9 cellular contexts compared by ENCODE assay signal in the genomic region with DNA sequence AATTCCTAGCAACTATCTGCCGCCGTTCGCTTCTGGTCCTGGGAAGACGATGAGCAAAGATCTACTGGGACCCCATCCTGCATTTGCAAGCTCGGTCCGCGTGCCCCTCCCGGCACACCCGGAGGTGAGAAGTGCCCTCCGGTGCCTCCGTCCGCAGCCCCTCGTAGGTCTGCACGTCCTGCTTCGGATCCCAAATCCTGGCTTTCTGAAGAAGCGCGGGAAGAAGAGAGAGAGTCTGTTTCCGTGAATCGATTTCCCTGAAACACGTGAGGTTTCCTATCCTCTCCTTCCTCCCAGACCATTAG. TPM values are rescaled to one million over a fixed set of nuclear protein-coding genes. Genes with fewer than 3 reads are reported as not detected.
A peak's percentile ranks its signal among the peaks of the same experiment; 100 is the strongest.
DNase-seq lines count a peak whose midpoint lies in the region; ATAC-seq and TF ChIP-seq lines count a peak whose summit lies in the region.
"Had no signal": no experiment of that assay in that cellular context is flagged by ENCODE, and none has a peak within 500 bp of the region (broad histone marks: within the 10 kb centered on the region; RNA-seq: fewer than 3 reads in every experiment).

No MANE protein-coding gene starts in this region.

- H3K9ac ChIP-seq in mesenchymal stem cell (ENCODE audit: low read length), result peak overlapping the region; percentile 88

- intact Hi-C loops in breast epithelium (cut with DNase I; ENCODE audit: low total_unique reads), result no loop called here

- no peaks in the 10 kb centered on the region for H3K79me1 ChIP-seq in mesenchymal stem cell (replicated peaks; ENCODE audit: low read length, poor library complexity, severe bottlenecking)

- no peak overlapping the region for H2AFZ ChIP-seq in mesenchymal stem cell (ENCODE audit: low read depth, low read length)

- ATAC-seq in activated T-cell treated with anti-CD3 and anti-CD28 coated beads, Interleukin-2, amount 50 U/mL, for 72 hours (replicated peaks in 1 of 2), result no peak
- no peak for ATAC-seq in GM18909 (IDR thresholded peaks at IDR 0.05; ENCODE audit: poor library complexity, unreplicated experiment)

- no peak overlapping the region for H2BK15ac ChIP-seq in mesenchymal stem cell (ENCODE audit: low read depth, poor library complexity, severe bottlenecking)

- H2BK12ac ChIP-seq in mesenchymal stem cell (ENCODE audit: low read length in 2 of 2), result peak overlapping the region in 1 of 2 experiments; percentile 8

- H4K91ac ChIP-seq in mesenchymal stem cell (ENCODE audit: low read length), result no peak overlapping the region

- peaks cover 0 to 13% of the 10 kb centered on the region in 2 donors for H3K27me3 ChIP-seq in breast epithelium
- H3K27me3 ChIP-seq in mesenchymal stem cell (ENCODE audit: control insufficient read depth in 1 of 2, insufficient read depth in 1 of 2, low read length in 2 of 2), result peaks cover 0 to 23% of the 10 kb centered on the region in 2 experiments

- no peak overlapping the region for H2BK120ac ChIP-seq in mesenchymal stem cell (ENCODE audit: low read depth, low read length)

- no peak overlapping the region for H2BK5ac ChIP-seq in mesenchymal stem cell (ENCODE audit: low read depth, low read length, poor library complexity, severe bottlenecking)

- peak overlapping the region; percentile 1 to 16 for H3K18ac ChIP-seq in mesenchymal stem cell (ENCODE audit: low read depth in 1 of 2, low read length in 2 of 2)

- TF ChIP-seq POLR2A in breast epithelium (IDR thresholded peaks at IDR 0.05), result no peak

- H3K27ac Mint-ChIP-seq in activated T-cell treated with anti-CD3 and anti-CD28 coated beads, Interleukin-2, amount 50 U/mL, for 72 hours, result no peak overlapping the region
- H3K27ac Mint-ChIP-seq in type B pancreatic cell, result no peak overlapping the region

- H3K14ac ChIP-seq in mesenchymal stem cell (ENCODE audit: low read length in 2 of 2), result peak overlapping the region in 1 of 2 experiments; percentile 4

- H2AK5ac ChIP-seq in mesenchymal stem cell (ENCODE audit: low read length, severe bottlenecking), result no peak overlapping the region

- no peaks in the 10 kb centered on the region for H3K9me3 Mint-ChIP-seq in activated T-cell treated with anti-CD3 and anti-CD28 coated beads, Interleukin-2, amount 50 U/mL, for 72 hours
- H3K9me3 Mint-ChIP-seq in type B pancreatic cell, result no peaks in the 10 kb centered on the region

- H3K27me3 Mint-ChIP-seq in activated T-cell treated with anti-CD3 and anti-CD28 coated beads, Interleukin-2, amount 50 U/mL, for 72 hours (ENCODE audit: low read depth), result peaks cover 61% of the 10 kb centered on the region
- peaks cover 94% of the 10 kb centered on the region for H3K27me3 Mint-ChIP-seq in type B pancreatic cell

- peak overlapping the region; percentile 97 for H3K4me2 ChIP-seq in mesenchymal stem cell (ENCODE audit: low read length, poor library complexity, severe bottlenecking)

- 17% methylated on average over 20 of the region's 20 CpGs for WGBS in mesenchymal stem cell

- H4K8ac ChIP-seq in mesenchymal stem cell (ENCODE audit: low read length), result peak overlapping the region; percentile 90

- no peaks in the 10 kb centered on the region for H3K9me3 ChIP-seq in breast epithelium
- H3K9me3 ChIP-seq in mesenchymal stem cell (ENCODE audit: control insufficient read depth, low read length), result no peaks in the 10 kb centered on the region

- H3K23ac ChIP-seq in mesenchymal stem cell (ENCODE audit: low read length in 2 of 2), result peak overlapping the region in 1 of 2 experiments; percentile 9

- H3K4me3 ChIP-seq in breast epithelium (peak overlapping the region; percentile 46 to 71 (median 64)), mesenchymal stem cell (ENCODE audit: insufficient read depth in 1 of 2, low read depth in 1 of 2, low read length in 2 of 2) (peak overlapping the region; percentile 41 to 88)

- TF ChIP-seq CTCF in breast epithelium (IDR thresholded peaks at IDR 0.05), result no peak
- TF ChIP-seq CTCF in type B pancreatic cell (conservative IDR thresholded peaks at IDR 0.05), result no peak

- no peaks in the 10 kb centered on the region for H3K4me1 ChIP-seq in breast epithelium
- peaks cover 13% of the 10 kb centered on the region for H3K4me1 ChIP-seq in mesenchymal stem cell (ENCODE audit: control insufficient read depth, insufficient read depth, low read depth, low read length)

- H3K4me3 Mint-ChIP-seq in activated T-cell treated with anti-CD3 and anti-CD28 coated beads, Interleukin-2, amount 50 U/mL, for 72 hours, result peak overlapping the region; percentile 89 to 96
- H3K4me3 Mint-ChIP-seq in type B pancreatic cell, result peak overlapping the region; percentile 90

- H3K36me3 ChIP-seq in breast epithelium, result no peaks in the 10 kb centered on the region
- H3K36me3 ChIP-seq in mesenchymal stem cell (ENCODE audit: control insufficient read depth in 1 of 2, insufficient read depth in 2 of 2, low read depth in 1 of 2, low read length in 2 of 2), result no peaks in the 10 kb centered on the region

- H3K4ac ChIP-seq in mesenchymal stem cell (ENCODE audit: low read depth in 1 of 2, low read length in 2 of 2), result no peak overlapping the region

- no peaks in the 10 kb centered on the region for H3K36me3 Mint-ChIP-seq in activated T-cell treated with anti-CD3 and anti-CD28 coated beads, Interleukin-2, amount 50 U/mL, for 72 hours (ENCODE audit: insufficient read depth in 2 of 2)
- no peaks in the 10 kb centered on the region for H3K36me3 Mint-ChIP-seq in type B pancreatic cell

- H3K4me1 Mint-ChIP-seq in activated T-cell treated with anti-CD3 and anti-CD28 coated beads, Interleukin-2, amount 50 U/mL, for 72 hours (ENCODE audit: low read depth), result peaks cover 32% of the 10 kb centered on the region
- H3K4me1 Mint-ChIP-seq in type B pancreatic cell (ENCODE audit: unreplicated experiment), result peaks cover 22% of the 10 kb centered on the region

- peak overlapping the region; percentile 51 to 54 for H3K27ac ChIP-seq in breast epithelium
- no peak overlapping the region for H3K27ac ChIP-seq in mesenchymal stem cell (ENCODE audit: low read length, poor library complexity, severe bottlenecking)

- no peak for DNase-seq in activated T-cell treated with anti-CD3 and anti-CD28 coated beads, Interleukin-2, amount 50 U/mL, for 72 hours
- no peak for DNase-seq in activated T-cell treated with anti-CD3 and anti-CD28 coated beads, Interleukin-2, amount 50 U/mL, for 1 hour
- DNase-seq in breast epithelium (ENCODE audit: low spot score in 2 of 2) (no peak), mesenchymal stem cell (no peak), type B pancreatic cell (ENCODE audit: extremely low spot score, unreplicated experiment) (no peak), COLO668 (lab: John Stamatoyannopoulos, UW; ENCODE audit: unreplicated experiment) (no peak), CD1c-positive myeloid dendritic cell (ENCODE audit: extremely low spot score) (no peak)
- DNase-seq: activated CD8-positive, alpha-beta memory T cell treated with anti-CD3 and anti-CD28 coated beads, Interleukin-2, amount 50 U/mL, for 48 hours had no signal

RNA-seq across cellular contexts. Expression of a gene that starts 5.0 kb away (rescaled TPM):
- not detected for total RNA-seq in activated T-cell treated with anti-CD3 and anti-CD28 coated beads, Interleukin-2, amount 50 U/mL, for 72 hours
- total RNA-seq in breast epithelium (10 to 100 TPM; 18.7 to 40.0 (median 34.1) TPM), type B pancreatic cell (ENCODE audit: low replicate concordance) (9.5 and 55.7 TPM in 2 replicates)
- polyA plus RNA-seq in mesenchymal stem cell (2013, experiment 1 of 2), result 2.6 TPM
- polyA plus RNA-seq in mesenchymal stem cell (2013, experiment 2 of 2), result 2.7 TPM

Comparison
In these comparisons a context has a peak if more than half of its experiments do, and no peak if none do; other contexts are left out.
1. RNA of a gene that starts 5.0 kb away (total RNA-seq): 9.5 to 55.7 TPM in type B pancreatic cell and 18.7 to 40.0 TPM in breast epithelium; not detected in activated T-cell treated with anti-CD3 and anti-CD28 coated beads, Interleukin-2, amount 50 U/mL, for 72 hours; every median in the first group is over 10 times any median in the second.